In genomic region chr17:76506408-76507328, GRCh38 we compare ENCODE assay signal across 8 cellular contexts. TPM values are rescaled to one million over a fixed set of nuclear protein-coding genes. Genes with fewer than 3 reads are reported as not detected.
DNase-seq lines count a peak whose midpoint lies in the region; ATAC-seq lines count a peak whose summit lies in the region.

No MANE protein-coding gene starts in this region.

- no peaks in the 10 kb centered on the region for H3K9me3 Mint-ChIP-seq in effector memory CD8-positive, alpha-beta T cell

- peaks cover 6% of the 10 kb centered on the region for H3K36me3 Mint-ChIP-seq in effector memory CD8-positive, alpha-beta T cell (ENCODE audit: insufficient read depth)

- peak; percentile 88 for ATAC-seq in effector memory CD8-positive, alpha-beta T cell (replicated peaks)
- no peak for ATAC-seq in HG03521 (IDR thresholded peaks at IDR 0.05; ENCODE audit: unreplicated experiment)

- H3K27me3 Mint-ChIP-seq in effector memory CD8-positive, alpha-beta T cell, result no peaks in the 10 kb centered on the region

- peaks cover 28 to 32% of the 10 kb centered on the region in 2 donors for H3K4me1 Mint-ChIP-seq in effector memory CD8-positive, alpha-beta T cell (ENCODE audit: low read depth in 2 of 2)

- no peak overlapping the region for H3K4me3 Mint-ChIP-seq in effector memory CD8-positive, alpha-beta T cell

- peak overlapping the region in 1 of 2 donors; percentile 41 for H3K27ac Mint-ChIP-seq in effector memory CD8-positive, alpha-beta T cell

- DNase-seq in EL (peak; percentile 71), HK-2 (ENCODE audit: unreplicated experiment) (peak; percentile 85), NOMO-1 (lab: John Stamatoyannopoulos, UW; ENCODE audit: unreplicated experiment in 2 of 2) (peak; percentile 62 to 66), mesenteric fat pad (ENCODE audit: low spot score) (peak; percentile 96)
- DNase-seq in activated CD8-positive, alpha-beta memory T cell treated with anti-CD3 and anti-CD28 coated beads for 24 hours, result peak; percentile 98
- peak; percentile 92 to 97 (median 95) for DNase-seq in effector memory CD8-positive, alpha-beta T cell
- peak; percentile 79 to 88 for DNase-seq in stimulated activated CD8-positive, alpha-beta memory T cell treated with anti-CD3 and anti-CD28 coated beads, Interleukin-4, amount 100 ng/mL, for 1 hour (ENCODE audit: low read depth in 2 of 2, low spot score in 1 of 2)

RNA-seq across cellular contexts. Expression of gene RHBDF2, which starts 5.4 kb away (rescaled TPM):
- 52.7 TPM for total RNA-seq in mesenteric fat pad

RNA-seq across cellular contexts. Expression of gene CYGB, which starts 30.8 kb away (rescaled TPM):
- total RNA-seq in mesenteric fat pad, result 55.6 TPM

RNA-seq across cellular contexts. Expression of gene PRCD, which starts 33.2 kb away (rescaled TPM):
- total RNA-seq in mesenteric fat pad, result 5.4 TPM

RNA-seq across cellular contexts. Expression of gene AANAT, which starts 39.3 kb away (rescaled TPM):
- not detected for total RNA-seq in mesenteric fat pad

RNA-seq across cellular contexts. Expression of gene UBE2O, which starts 53.7 kb away (rescaled TPM):
- 20.4 TPM for total RNA-seq in mesenteric fat pad
